Comparison of ENCODE assay signal across 11 cellular contexts in genomic region chr10:61323757-61324156, GRCh38.
"Had no signal": no experiment of that assay in that cellular context is flagged by ENCODE, and none has a peak within 500 bp of the region (broad histone marks: within the 10 kb centered on the region; RNA-seq: fewer than 3 reads in every experiment).

No MANE protein-coding gene starts in this region.

- H3K4me3 ChIP-seq: GM23248, GM23338, HAP-1 had no signal

- H3K9ac ChIP-seq: GM23248 had no signal

- ATAC-seq: GM23338, HCT116 had no signal

- H2AFZ ChIP-seq: GM23248, GM23338 had no signal

- FAIRE-seq: H1, H54 had no signal

- H3K27ac ChIP-seq: GM23248 had no signal

- H3K4me3 Mint-ChIP-seq: GM23338, H9, HFFc6 had no signal

- H3K4me1 Mint-ChIP-seq: H9 had no signal

- H3K4me2 ChIP-seq: GM23338 had no signal

- H3K27ac Mint-ChIP-seq: GM23338, H9, HFFc6 had no signal

- H3K9me3 ChIP-seq: HAP-1 had no signal

- H3K36me3 ChIP-seq: HAP-1 had no signal

- DNase-seq: GM23248, GOT3, H7, H9, HCEC 1CT, HFFc6 had no signal
